Comparison of ENCODE assay signal across 1 cellular context in the genomic region with DNA sequence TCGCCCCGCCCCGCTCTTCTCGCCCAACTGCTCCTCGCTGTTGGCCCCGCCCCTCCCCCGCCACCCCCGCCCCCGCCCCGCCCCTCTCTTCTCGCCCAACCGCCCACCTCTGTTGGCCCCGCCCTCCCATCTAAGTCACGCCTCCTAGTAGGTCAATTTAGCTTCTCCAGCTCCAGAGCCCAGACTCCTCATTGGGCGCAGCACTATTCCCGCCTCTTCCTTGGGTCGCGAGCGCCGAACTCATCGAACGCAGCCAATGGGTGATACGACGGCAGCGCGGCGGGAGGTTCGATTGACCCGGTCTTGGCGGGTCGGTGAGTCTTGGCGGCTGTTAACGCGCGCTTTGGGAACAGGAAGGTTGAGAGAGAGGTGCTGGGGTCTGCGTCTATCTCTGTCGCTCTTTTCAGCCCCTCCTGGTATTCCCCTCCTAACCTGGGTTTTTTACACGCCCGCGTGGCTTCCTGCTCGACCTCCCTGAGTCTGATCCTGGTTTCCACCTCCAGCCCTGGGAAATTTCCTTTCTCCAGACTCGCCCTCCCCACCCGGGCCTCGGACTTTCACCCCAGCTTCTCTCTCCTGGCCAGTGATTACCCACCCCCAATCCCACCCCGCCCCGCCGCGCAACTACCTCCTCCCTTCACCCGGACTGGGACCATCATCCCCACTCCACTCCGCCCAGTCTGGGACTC.
TF ChIP-seq lines count a peak whose summit lies in the region.

A gene (plus strand): TSS at position 331 of the 689 bp plus-strand sequence. CDS start 643 bp downstream, outside the sequence.

TF ChIP-seq in K562, 482 proteins besides CTCF, POLR2A, EP300 and RAD21 (continued from another document):
- TF ChIP-seq, protein P1, sequence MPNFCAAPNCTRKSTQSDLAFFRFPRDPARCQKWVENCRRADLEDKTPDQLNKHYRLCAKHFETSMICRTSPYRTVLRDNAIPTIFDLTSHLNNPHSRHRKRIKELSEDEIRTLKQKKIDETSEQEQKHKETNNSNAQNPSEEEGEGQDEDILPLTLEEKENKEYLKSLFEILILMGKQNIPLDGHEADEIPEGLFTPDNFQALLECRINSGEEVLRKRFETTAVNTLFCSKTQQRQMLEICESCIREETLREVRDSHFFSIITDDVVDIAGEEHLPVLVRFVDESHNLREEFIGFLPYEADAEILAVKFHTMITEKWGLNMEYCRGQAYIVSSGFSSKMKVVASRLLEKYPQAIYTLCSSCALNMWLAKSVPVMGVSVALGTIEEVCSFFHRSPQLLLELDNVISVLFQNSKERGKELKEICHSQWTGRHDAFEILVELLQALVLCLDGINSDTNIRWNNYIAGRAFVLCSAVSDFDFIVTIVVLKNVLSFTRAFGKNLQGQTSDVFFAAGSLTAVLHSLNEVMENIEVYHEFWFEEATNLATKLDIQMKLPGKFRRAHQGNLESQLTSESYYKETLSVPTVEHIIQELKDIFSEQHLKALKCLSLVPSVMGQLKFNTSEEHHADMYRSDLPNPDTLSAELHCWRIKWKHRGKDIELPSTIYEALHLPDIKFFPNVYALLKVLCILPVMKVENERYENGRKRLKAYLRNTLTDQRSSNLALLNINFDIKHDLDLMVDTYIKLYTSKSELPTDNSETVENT (CRISPR knock-in tag; IDR thresholded peaks at IDR 0.05), result peak; percentile 93
- TF ChIP-seq, protein P2, sequence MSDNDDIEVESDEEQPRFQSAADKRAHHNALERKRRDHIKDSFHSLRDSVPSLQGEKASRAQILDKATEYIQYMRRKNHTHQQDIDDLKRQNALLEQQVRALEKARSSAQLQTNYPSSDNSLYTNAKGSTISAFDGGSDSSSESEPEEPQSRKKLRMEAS (CRISPR knock-in tag; IDR thresholded peaks at IDR 0.05), result no peak; the same call in 1 of the 2 replicates
- TF ChIP-seq HNRNPUL1 (IDR thresholded peaks at IDR 0.05; ENCODE audit: low read length) (no peak), HSF4 (CRISPR knock-in tag; IDR thresholded peaks at IDR 0.05; ENCODE audit: borderline replicate concordance) (no peak), ZNF695 (CRISPR knock-in tag; IDR thresholded peaks at IDR 0.05) (no peak), SMARCB1 (IDR thresholded peaks at IDR 0.05; ENCODE audit: insufficient read length, low read depth) (no peak), MEIS2 (IDR thresholded peaks at IDR 0.05; ENCODE audit: partially characterized antibody) (no peak), FOXK1 (CRISPR knock-in tag; IDR thresholded peaks at IDR 0.05; ENCODE audit: borderline replicate concordance) (no peak), MTF1 (CRISPR knock-in tag; IDR thresholded peaks at IDR 0.05; ENCODE audit: borderline replicate concordance) (no peak), ZNF282 (CRISPR knock-in tag; IDR thresholded peaks at IDR 0.05) (no peak), IRF2 (CRISPR knock-in tag; IDR thresholded peaks at IDR 0.05) (no peak), CEBPB (tag; IDR thresholded peaks at IDR 0.05) (no peak), ZNF431 (CRISPR knock-in tag; IDR thresholded peaks at IDR 0.05) (0 out of 2 replicates have a peak, but pooled peaks have one; percentile 40), SIN3A (IDR thresholded peaks at IDR 0.05; ENCODE audit: borderline replicate concordance in 2 of 2, control insufficient read depth in 1 of 2, low read depth in 2 of 2, low read length in 2 of 2) (peak; percentile 91 to 96), LARP7 (IDR thresholded peaks at IDR 0.05) (peak; percentile 18; the same call in 1 of the 2 replicates), LEF1 (IDR thresholded peaks at IDR 0.05) (no peak), GABPB2 (CRISPR knock-in tag; conservative IDR thresholded peaks at IDR 0.05) (0 out of 2 replicates have a peak, but pooled peaks have one; percentile 14), HDGF (IDR thresholded peaks at IDR 0.05) (no peak), MTA1 (IDR thresholded peaks at IDR 0.05; ENCODE audit: borderline replicate concordance) (no peak), ZNF165 (CRISPR knock-in tag; IDR thresholded peaks at IDR 0.05; ENCODE audit: borderline replicate concordance) (no peak), ZFP36 (IDR thresholded peaks at IDR 0.05; ENCODE audit: low read depth, low read length, partially characterized antibody) (no peak), RBBP5 (IDR thresholded peaks at IDR 0.05; ENCODE audit: borderline replicate concordance, insufficient read depth, low read length, poor library complexity, severe bottlenecking) (peak; percentile 53), RBM14 (IDR thresholded peaks at IDR 0.05; ENCODE audit: borderline replicate concordance, insufficient read depth, low read depth, low read length) (no peak), BHLHE40 (IDR thresholded peaks at IDR 0.05; ENCODE audit: low read length) (peak; percentile 64), ZNF764 (CRISPR knock-in tag; IDR thresholded peaks at IDR 0.05; ENCODE audit: low read depth) (no peak), ZFP30 (CRISPR knock-in tag; IDR thresholded peaks at IDR 0.05; ENCODE audit: borderline replicate concordance) (no peak), PRPF4 (IDR thresholded peaks at IDR 0.05; ENCODE audit: insufficient read depth, low read depth, low read length, poor library complexity, severe bottlenecking) (no peak), MYBL2 (IDR thresholded peaks at IDR 0.05; ENCODE audit: low read depth) (peak; percentile 86), MYBL2 (CRISPR knock-in tag; IDR thresholded peaks at IDR 0.05; ENCODE audit: borderline replicate concordance) (no peak), RFX1 (IDR thresholded peaks at IDR 0.05) (no peak), MYNN (IDR thresholded peaks at IDR 0.05) (no peak), MYNN (CRISPR knock-in tag; IDR thresholded peaks at IDR 0.05) (no peak), NONO (IDR thresholded peaks at IDR 0.05; ENCODE audit: low read depth in 2 of 2, low read length in 1 of 2) (no peak), ZBTB7A (IDR thresholded peaks at IDR 0.05; ENCODE audit: borderline replicate concordance, control insufficient read depth, low read depth, low read length) (no peak; the same call in 1 of the 2 replicates), TRIM24 (IDR thresholded peaks at IDR 0.05) (peak in 1 of 2 experiments; percentile 57; a peak in 1 of 4 replicates), ELF1 (tag; IDR thresholded peaks at IDR 0.05) (peak; percentile 60; the same call in 1 of the 2 replicates), DDX20 (tag; IDR thresholded peaks at IDR 0.05; ENCODE audit: low read depth) (no peak), PCBP2 (IDR thresholded peaks at IDR 0.05; ENCODE audit: low read depth, low read length, poor library complexity, severe bottlenecking) (no peak), TARDBP (IDR thresholded peaks at IDR 0.05) (peak; percentile 25; the same call in 1 of the 2 replicates)
- TF ChIP-seq, protein P3, sequence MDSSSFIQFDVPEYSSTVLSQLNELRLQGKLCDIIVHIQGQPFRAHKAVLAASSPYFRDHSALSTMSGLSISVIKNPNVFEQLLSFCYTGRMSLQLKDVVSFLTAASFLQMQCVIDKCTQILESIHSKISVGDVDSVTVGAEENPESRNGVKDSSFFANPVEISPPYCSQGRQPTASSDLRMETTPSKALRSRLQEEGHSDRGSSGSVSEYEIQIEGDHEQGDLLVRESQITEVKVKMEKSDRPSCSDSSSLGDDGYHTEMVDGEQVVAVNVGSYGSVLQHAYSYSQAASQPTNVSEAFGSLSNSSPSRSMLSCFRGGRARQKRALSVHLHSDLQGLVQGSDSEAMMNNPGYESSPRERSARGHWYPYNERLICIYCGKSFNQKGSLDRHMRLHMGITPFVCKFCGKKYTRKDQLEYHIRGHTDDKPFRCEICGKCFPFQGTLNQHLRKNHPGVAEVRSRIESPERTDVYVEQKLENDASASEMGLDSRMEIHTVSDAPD (CRISPR knock-in tag; IDR thresholded peaks at IDR 0.05), result no peak
- TF ChIP-seq, protein P4, sequence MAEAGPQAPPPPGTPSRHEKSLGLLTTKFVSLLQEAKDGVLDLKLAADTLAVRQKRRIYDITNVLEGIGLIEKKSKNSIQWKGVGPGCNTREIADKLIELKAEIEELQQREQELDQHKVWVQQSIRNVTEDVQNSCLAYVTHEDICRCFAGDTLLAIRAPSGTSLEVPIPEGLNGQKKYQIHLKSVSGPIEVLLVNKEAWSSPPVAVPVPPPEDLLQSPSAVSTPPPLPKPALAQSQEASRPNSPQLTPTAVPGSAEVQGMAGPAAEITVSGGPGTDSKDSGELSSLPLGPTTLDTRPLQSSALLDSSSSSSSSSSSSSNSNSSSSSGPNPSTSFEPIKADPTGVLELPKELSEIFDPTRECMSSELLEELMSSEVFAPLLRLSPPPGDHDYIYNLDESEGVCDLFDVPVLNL (CRISPR knock-in tag; IDR thresholded peaks at IDR 0.05; ENCODE audit: low read depth), result peak; percentile 100
- TF ChIP-seq, protein P5, sequence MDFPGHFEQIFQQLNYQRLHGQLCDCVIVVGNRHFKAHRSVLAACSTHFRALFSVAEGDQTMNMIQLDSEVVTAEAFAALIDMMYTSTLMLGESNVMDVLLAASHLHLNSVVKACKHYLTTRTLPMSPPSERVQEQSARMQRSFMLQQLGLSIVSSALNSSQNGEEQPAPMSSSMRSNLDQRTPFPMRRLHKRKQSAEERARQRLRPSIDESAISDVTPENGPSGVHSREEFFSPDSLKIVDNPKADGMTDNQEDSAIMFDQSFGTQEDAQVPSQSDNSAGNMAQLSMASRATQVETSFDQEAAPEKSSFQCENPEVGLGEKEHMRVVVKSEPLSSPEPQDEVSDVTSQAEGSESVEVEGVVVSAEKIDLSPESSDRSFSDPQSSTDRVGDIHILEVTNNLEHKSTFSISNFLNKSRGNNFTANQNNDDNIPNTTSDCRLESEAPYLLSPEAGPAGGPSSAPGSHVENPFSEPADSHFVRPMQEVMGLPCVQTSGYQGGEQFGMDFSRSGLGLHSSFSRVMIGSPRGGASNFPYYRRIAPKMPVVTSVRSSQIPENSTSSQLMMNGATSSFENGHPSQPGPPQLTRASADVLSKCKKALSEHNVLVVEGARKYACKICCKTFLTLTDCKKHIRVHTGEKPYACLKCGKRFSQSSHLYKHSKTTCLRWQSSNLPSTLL (IDR thresholded peaks at IDR 0.05), result no peak
- TF ChIP-seq, protein P6, sequence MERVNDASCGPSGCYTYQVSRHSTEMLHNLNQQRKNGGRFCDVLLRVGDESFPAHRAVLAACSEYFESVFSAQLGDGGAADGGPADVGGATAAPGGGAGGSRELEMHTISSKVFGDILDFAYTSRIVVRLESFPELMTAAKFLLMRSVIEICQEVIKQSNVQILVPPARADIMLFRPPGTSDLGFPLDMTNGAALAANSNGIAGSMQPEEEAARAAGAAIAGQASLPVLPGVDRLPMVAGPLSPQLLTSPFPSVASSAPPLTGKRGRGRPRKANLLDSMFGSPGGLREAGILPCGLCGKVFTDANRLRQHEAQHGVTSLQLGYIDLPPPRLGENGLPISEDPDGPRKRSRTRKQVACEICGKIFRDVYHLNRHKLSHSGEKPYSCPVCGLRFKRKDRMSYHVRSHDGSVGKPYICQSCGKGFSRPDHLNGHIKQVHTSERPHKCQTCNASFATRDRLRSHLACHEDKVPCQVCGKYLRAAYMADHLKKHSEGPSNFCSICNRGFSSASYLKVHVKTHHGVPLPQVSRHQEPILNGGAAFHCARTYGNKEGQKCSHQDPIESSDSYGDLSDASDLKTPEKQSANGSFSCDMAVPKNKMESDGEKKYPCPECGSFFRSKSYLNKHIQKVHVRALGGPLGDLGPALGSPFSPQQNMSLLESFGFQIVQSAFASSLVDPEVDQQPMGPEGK (CRISPR knock-in tag; IDR thresholded peaks at IDR 0.05; ENCODE audit: borderline replicate concordance), result no peak
- TF ChIP-seq, protein P7, sequence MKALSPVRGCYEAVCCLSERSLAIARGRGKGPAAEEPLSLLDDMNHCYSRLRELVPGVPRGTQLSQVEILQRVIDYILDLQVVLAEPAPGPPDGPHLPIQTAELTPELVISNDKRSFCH (CRISPR knock-in tag; IDR thresholded peaks at IDR 0.05), result no peak
- TF ChIP-seq, protein P7 (tag; IDR thresholded peaks at IDR 0.05), result no peak
- TF ChIP-seq, protein P8, sequence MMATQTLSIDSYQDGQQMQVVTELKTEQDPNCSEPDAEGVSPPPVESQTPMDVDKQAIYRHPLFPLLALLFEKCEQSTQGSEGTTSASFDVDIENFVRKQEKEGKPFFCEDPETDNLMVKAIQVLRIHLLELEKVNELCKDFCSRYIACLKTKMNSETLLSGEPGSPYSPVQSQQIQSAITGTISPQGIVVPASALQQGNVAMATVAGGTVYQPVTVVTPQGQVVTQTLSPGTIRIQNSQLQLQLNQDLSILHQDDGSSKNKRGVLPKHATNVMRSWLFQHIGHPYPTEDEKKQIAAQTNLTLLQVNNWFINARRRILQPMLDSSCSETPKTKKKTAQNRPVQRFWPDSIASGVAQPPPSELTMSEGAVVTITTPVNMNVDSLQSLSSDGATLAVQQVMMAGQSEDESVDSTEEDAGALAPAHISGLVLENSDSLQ (IDR thresholded peaks at IDR 0.05), result peak; percentile 52; the same call in 1 of the 2 replicates
- TF ChIP-seq, protein P9, sequence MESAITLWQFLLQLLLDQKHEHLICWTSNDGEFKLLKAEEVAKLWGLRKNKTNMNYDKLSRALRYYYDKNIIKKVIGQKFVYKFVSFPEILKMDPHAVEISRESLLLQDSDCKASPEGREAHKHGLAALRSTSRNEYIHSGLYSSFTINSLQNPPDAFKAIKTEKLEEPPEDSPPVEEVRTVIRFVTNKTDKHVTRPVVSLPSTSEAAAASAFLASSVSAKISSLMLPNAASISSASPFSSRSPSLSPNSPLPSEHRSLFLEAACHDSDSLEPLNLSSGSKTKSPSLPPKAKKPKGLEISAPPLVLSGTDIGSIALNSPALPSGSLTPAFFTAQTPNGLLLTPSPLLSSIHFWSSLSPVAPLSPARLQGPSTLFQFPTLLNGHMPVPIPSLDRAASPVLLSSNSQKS (CRISPR knock-in tag; IDR thresholded peaks at IDR 0.05), result no peak
